ENCODE assay signal across 4 cellular contexts in the genomic region with DNA sequence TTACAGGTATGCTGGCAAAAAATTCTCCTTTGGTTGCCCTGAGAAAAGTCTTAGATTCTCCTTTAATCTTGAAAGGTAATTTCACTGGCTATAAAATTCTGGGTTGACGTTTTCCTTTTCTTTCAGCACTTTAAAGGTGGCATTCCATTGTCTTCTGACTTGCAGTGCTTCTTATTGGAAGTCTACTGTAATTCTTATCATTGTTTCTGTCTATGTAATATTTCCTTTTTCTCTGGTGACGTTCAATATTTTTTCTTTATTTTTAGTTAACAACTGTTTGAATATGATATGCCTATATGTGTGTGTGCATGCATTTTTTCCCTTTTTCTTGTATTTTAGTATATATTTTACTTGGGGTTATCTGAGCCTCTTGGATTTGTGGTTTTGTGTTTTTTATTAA.
TF ChIP-seq lines count a peak whose summit lies in the region.

No MANE protein-coding gene starts in this region.

TF ChIP-seq in HepG2, 621 proteins besides CTCF, POLR2A, EP300 and RAD21:
- TF ChIP-seq ZNF317 (CRISPR knock-in tag; IDR thresholded peaks at IDR 0.05) (peak; percentile 92), NAIF1 (CRISPR knock-in tag; IDR thresholded peaks at IDR 0.05; ENCODE audit: borderline replicate concordance) (no peak)
TF ChIP-seq in HepG2: peak in this region for 1.

TF ChIP-seq in HCT116, 20 proteins besides CTCF, POLR2A, EP300 and RAD21:
- TF ChIP-seq EGR1 (IDR thresholded peaks at IDR 0.05; ENCODE audit: low read depth) (no peak), CBX3 (IDR thresholded peaks at IDR 0.05; ENCODE audit: low read depth) (0 out of 2 replicates have a peak, but pooled peaks have one; percentile 34)

TF ChIP-seq in HEK293, 187 proteins besides CTCF, POLR2A, EP300 and RAD21:
- TF ChIP-seq SETDB1 (IDR thresholded peaks at IDR 0.05; ENCODE audit: insufficient read length, low read length) (peak; percentile 82), ZNF335 (tag by site-specific recombination; conservative IDR thresholded peaks at IDR 0.05) (no peak), ZNF791 (tag by site-specific recombination; IDR thresholded peaks at IDR 0.05) (no peak)

TF ChIP-seq in WTC11, 78 proteins besides CTCF, POLR2A, EP300 and RAD21:
- no peak for TF ChIP-seq SMAD4 (CRISPR knock-in tag; IDR thresholded peaks at IDR 0.05)
- TF ChIP-seq ZNF317 (CRISPR knock-in tag; IDR thresholded peaks at IDR 0.05; ENCODE audit: borderline replicate concordance, low read depth): peak; percentile 94
